31 cellular contexts compared by ENCODE assay signal in genomic region chr21:46138383-46138970, GRCh38. TPM values are rescaled to one million over a fixed set of nuclear protein-coding genes. Genes with fewer than 3 reads are reported as not detected.
"Had no signal": no experiment of that assay in that cellular context is flagged by ENCODE, and none has a peak within 500 bp of the region (broad histone marks: within the 10 kb centered on the region; RNA-seq: fewer than 3 reads in every experiment).

No MANE protein-coding gene starts in this region.

- H3K36me3 ChIP-seq: ascending aorta, breast epithelium, cardiac muscle cell, colonic mucosa, esophagus squamous epithelium had no signal

- H3K9me3 Mint-ChIP-seq: activated CD4-positive, alpha-beta T cell treated with anti-CD3 and anti-CD28 coated beads, Interleukin-2, amount 10 ng/mL, durations not matched to agents 24 days and 14 days; activated naive CD4-positive, alpha-beta T cell treated with anti-CD3 and anti-CD28 coated beads, Interleukin-2, amount 10 ng/mL, durations not matched to agents 7 days and 5 days; activated naive CD4-positive, alpha-beta T cell treated with anti-CD3 and anti-CD28 coated beads, Interleukin-2, amount 50 U/mL, for 72 hours; activated naive CD8-positive, alpha-beta T cell treated with anti-CD3 and anti-CD28 coated beads, Interleukin-2, amount 10 ng/mL, durations not matched to agents 7 days and 5 days; activated T-cell treated with anti-CD3 and anti-CD28 coated beads, Interleukin-2, amount 50 U/mL, for 24 hours; activated T-cell treated with anti-CD3 and anti-CD28 coated beads, Interleukin-2, amount 50 U/mL, for 72 hours had no signal

- H3K9me3 ChIP-seq: ascending aorta, breast epithelium, colonic mucosa, esophagus squamous epithelium had no signal

- H3K27ac ChIP-seq: ascending aorta, breast epithelium, cardiac muscle cell, colonic mucosa, epithelial cell of prostate, esophagus squamous epithelium had no signal

- H3K36me3 Mint-ChIP-seq: activated CD4-positive, alpha-beta memory T cell treated with anti-CD3 and anti-CD28 coated beads for 36 hours; activated naive CD4-positive, alpha-beta T cell treated with anti-CD3 and anti-CD28 coated beads, Interleukin-2, amount 10 ng/mL, durations not matched to agents 7 days and 5 days; activated naive CD8-positive, alpha-beta T cell treated with anti-CD3 and anti-CD28 coated beads, Interleukin-2, amount 10 ng/mL, durations not matched to agents 7 days and 5 days had no signal

- DNase-seq: activated CD4-positive, alpha-beta memory T cell treated with anti-CD3 and anti-CD28 coated beads for 36 hours; activated CD4-positive, alpha-beta T cell treated with anti-CD3 and anti-CD28 coated beads for 36 hours; activated CD4-positive, alpha-beta T cell treated with anti-CD3 and anti-CD28 coated beads, Interleukin-2, amount 10 ng/mL, durations not matched to agents 24 days and 14 days; activated CD4-positive, CD25-positive, alpha-beta regulatory T cell; activated CD4-positive, CD25-positive, alpha-beta regulatory T cell treated with anti-CD3 and anti-CD28 coated beads, Interleukin-2, amount 50 U/mL, for 72 hours; activated CD8-positive, alpha-beta memory T cell treated with anti-CD3 and anti-CD28 coated beads, Interleukin-2, amount 50 U/mL, for 48 hours; activated CD8-positive, alpha-beta T cell treated with anti-CD3 and anti-CD28 coated beads, Interleukin-2, amount 10 ng/mL, durations not matched to agents 7 days and 5 days; activated gamma-delta T cell; activated naive CD4-positive, alpha-beta T cell; activated naive CD4-positive, alpha-beta T cell treated with anti-CD3 and anti-CD28 coated beads, Interleukin-2, amount 10 ng/mL, durations not matched to agents 7 days and 5 days; activated naive CD8-positive, alpha-beta T cell treated with anti-CD3 and anti-CD28 coated beads, Interleukin-2, amount 10 ng/mL, durations not matched to agents 7 days and 5 days; activated T-cell treated with anti-CD3 and anti-CD28 coated beads for 4 hours; activated T-cell treated with anti-CD3 and anti-CD28 coated beads, Interleukin-2, amount 50 U/mL, for 24 hours; activated T-cell treated with anti-CD3 and anti-CD28 coated beads, Interleukin-2, amount 50 U/mL, for 72 hours; central memory CD4-positive, alpha-beta T cell; cerebellar nuclear complex; colonic mucosa; effector CD8-positive, alpha-beta T cell; esophagus squamous epithelium; foreskin melanocyte; T-helper 2 cell had no signal

- FAIRE-seq: endometrium, endothelial cell of umbilical vein had no signal

- H3K27me3 ChIP-seq: ascending aorta, breast epithelium, colonic mucosa had no signal

- H3K4me1 ChIP-seq: ascending aorta, breast epithelium, colonic mucosa had no signal

- ATAC-seq: activated CD4-positive, alpha-beta T cell treated with anti-CD3 and anti-CD28 coated beads for 36 hours; activated CD8-positive, alpha-beta T cell treated with anti-CD3 and anti-CD28 coated beads, Interleukin-2, amount 10 ng/mL, durations not matched to agents 7 days and 5 days; activated naive CD4-positive, alpha-beta T cell treated with anti-CD3 and anti-CD28 coated beads, Interleukin-2, amount 50 U/mL, for 72 hours; activated T-cell treated with anti-CD3 and anti-CD28 coated beads, Interleukin-2, amount 50 U/mL, for 72 hours had no signal

- H3K4me3 ChIP-seq: ascending aorta, breast epithelium, cardiac muscle cell, colonic mucosa, esophagus squamous epithelium had no signal

- H3K27me3 Mint-ChIP-seq: activated CD4-positive, alpha-beta T cell treated with anti-CD3 and anti-CD28 coated beads, Interleukin-2, amount 10 ng/mL, durations not matched to agents 24 days and 14 days; activated naive CD8-positive, alpha-beta T cell treated with anti-CD3 and anti-CD28 coated beads, Interleukin-2, amount 10 ng/mL, durations not matched to agents 7 days and 5 days had no signal

- H3K4me3 Mint-ChIP-seq: activated CD4-positive, alpha-beta memory T cell treated with anti-CD3 and anti-CD28 coated beads for 36 hours; activated CD4-positive, alpha-beta T cell treated with anti-CD3 and anti-CD28 coated beads for 36 hours; activated CD4-positive, alpha-beta T cell treated with anti-CD3 and anti-CD28 coated beads, Interleukin-2, amount 10 ng/mL, durations not matched to agents 24 days and 14 days; activated CD8-positive, alpha-beta T cell treated with anti-CD3 and anti-CD28 coated beads, Interleukin-2, amount 10 ng/mL, durations not matched to agents 7 days and 5 days; activated naive CD4-positive, alpha-beta T cell treated with anti-CD3 and anti-CD28 coated beads, Interleukin-2, amount 10 ng/mL, durations not matched to agents 7 days and 5 days; activated naive CD8-positive, alpha-beta T cell treated with anti-CD3 and anti-CD28 coated beads, Interleukin-2, amount 10 ng/mL, durations not matched to agents 7 days and 5 days; activated T-cell treated with anti-CD3 and anti-CD28 coated beads, Interleukin-2, amount 50 U/mL, for 24 hours; activated T-cell treated with anti-CD3 and anti-CD28 coated beads, Interleukin-2, amount 50 U/mL, for 72 hours; brain had no signal

- H3K27ac Mint-ChIP-seq: activated CD4-positive, alpha-beta memory T cell treated with anti-CD3 and anti-CD28 coated beads for 36 hours; activated CD4-positive, alpha-beta T cell treated with anti-CD3 and anti-CD28 coated beads for 36 hours; activated CD4-positive, alpha-beta T cell treated with anti-CD3 and anti-CD28 coated beads, Interleukin-2, amount 10 ng/mL, durations not matched to agents 24 days and 14 days; activated CD8-positive, alpha-beta T cell treated with anti-CD3 and anti-CD28 coated beads, Interleukin-2, amount 10 ng/mL, durations not matched to agents 7 days and 5 days; activated naive CD4-positive, alpha-beta T cell treated with anti-CD3 and anti-CD28 coated beads, Interleukin-2, amount 10 ng/mL, durations not matched to agents 7 days and 5 days; activated naive CD4-positive, alpha-beta T cell treated with anti-CD3 and anti-CD28 coated beads, Interleukin-2, amount 50 U/mL, for 72 hours; activated naive CD8-positive, alpha-beta T cell treated with anti-CD3 and anti-CD28 coated beads, Interleukin-2, amount 10 ng/mL, durations not matched to agents 7 days and 5 days; activated T-cell treated with anti-CD3 and anti-CD28 coated beads, Interleukin-2, amount 50 U/mL, for 24 hours; activated T-cell treated with anti-CD3 and anti-CD28 coated beads, Interleukin-2, amount 50 U/mL, for 72 hours had no signal

RNA-seq across cellular contexts. Expression of gene FTCD, which starts 16.9 kb away (rescaled TPM):
- total RNA-seq: dermis microvascular lymphatic vessel endothelial cell; esophagus squamous epithelium; T-helper 1 cell treated with Interleukin-12 subunit alpha and Interleukin-12 subunit beta and Interleukin-4 antibody, amounts not matched to agents 30 ng/mL and 1 ng/mL, for 36 hours had no signal
